In genomic region chr16:66103245-66103644, GRCh38 we compare ENCODE assay signal across 1 cellular context.
TF ChIP-seq lines count a peak whose summit lies in the region.

No MANE protein-coding gene starts in this region.

TF ChIP-seq in SK-N-SH, 30 proteins besides CTCF, POLR2A, EP300 and RAD21 (continued from another document):
- TF ChIP-seq USF1 (IDR thresholded peaks at IDR 0.05; ENCODE audit: borderline replicate concordance, low read depth) (no peak), JUND (IDR thresholded peaks at IDR 0.05) (peak; percentile 53), NFIC (IDR thresholded peaks at IDR 0.05; ENCODE audit: borderline replicate concordance) (0 out of 2 replicates have a peak, but pooled peaks have one; percentile 28), SIN3A (IDR thresholded peaks at IDR 0.05; ENCODE audit: borderline replicate concordance, low read depth, low read length) (no peak), FOSL2 (IDR thresholded peaks at IDR 0.05; ENCODE audit: borderline replicate concordance, low read depth) (no peak), YY1 (IDR thresholded peaks at IDR 0.05; ENCODE audit: low read depth) (no peak), TEAD4 (IDR thresholded peaks at IDR 0.05; ENCODE audit: borderline replicate concordance, insufficient read depth) (0 out of 2 replicates have a peak, but pooled peaks have one; percentile 36)
- TF ChIP-seq, protein P1, sequence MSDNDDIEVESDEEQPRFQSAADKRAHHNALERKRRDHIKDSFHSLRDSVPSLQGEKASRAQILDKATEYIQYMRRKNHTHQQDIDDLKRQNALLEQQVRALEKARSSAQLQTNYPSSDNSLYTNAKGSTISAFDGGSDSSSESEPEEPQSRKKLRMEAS (IDR thresholded peaks at IDR 0.05; ENCODE audit: low read depth), result no peak
